8 cellular contexts compared by ENCODE assay signal in genomic region chr7:139232377-139232717, GRCh38. TPM values are rescaled to one million over a fixed set of nuclear protein-coding genes. Genes with fewer than 3 reads are reported as not detected.
DNase-seq lines count a peak whose midpoint lies in the region; ATAC-seq, FAIRE-seq and TF ChIP-seq lines count a peak whose summit lies in the region.

No MANE protein-coding gene starts in this region.

- TF ChIP-seq CTCF in PC-3 (conservative IDR thresholded peaks at IDR 0.05; ENCODE audit: low read depth, low read length) (no peak), endothelial cell of umbilical vein (IDR thresholded peaks at IDR 0.05; ENCODE audit: extremely low read depth in 1 of 2, insufficient read depth in 1 of 2, low read depth in 1 of 2, low read length in 2 of 2) (no peak), osteoblast (IDR thresholded peaks at IDR 0.05; ENCODE audit: extremely low read depth, low read depth, low read length) (no peak)

- POLR2A ChIA-PET in PC-3 (lab: Charles Lee; ENCODE audit: unreplicated experiment), result interaction anchor here (0.6 kb wide), 1 partner anchor 104 kb away, joined by 6 read pairs; no protein-coding TSS in a partner anchor
- POLR2A ChIA-PET in endothelial cell of umbilical vein (lab: Charles Lee), result no interaction called here

- DNase-seq in PC-3 (no peak), endothelial cell of umbilical vein (ENCODE audit: low read depth, low spot score) (no peak), osteoblast (ENCODE audit: insufficient read length, low spot score, missing footprints) (no peak), cerebellar cortex (ENCODE audit: low spot score) (no peak), H4 (ENCODE audit: low spot score) (no peak), NCI-H748 (lab: John Stamatoyannopoulos, UW; ENCODE audit: unreplicated experiment) (no peak), hippocampal formation (lab: John Stamatoyannopoulos, UW) (no peak)

- no peaks in the 10 kb centered on the region for H3F3A ChIP-seq in PC-3 (ENCODE audit: low read length, unreplicated experiment)

- FAIRE-seq in endothelial cell of umbilical vein (lab: Jason Lieb, UNC), result no peak

- H3K27me3 ChIP-seq in PC-3 (ENCODE audit: low read length) (no peaks in the 10 kb centered on the region), endothelial cell of umbilical vein (ENCODE audit: control insufficient read depth in 2 of 2, insufficient read depth in 2 of 2, low read length in 2 of 2) (no peaks in the 10 kb centered on the region), osteoblast (ENCODE audit: insufficient read depth, low read length) (no peaks in the 10 kb centered on the region)

- no peak for TF ChIP-seq POLR2A in endothelial cell of umbilical vein (IDR thresholded peaks at IDR 0.05; ENCODE audit: low read depth, low read length)

- H3K9me2 ChIP-seq in PC-3 (replicated peaks; ENCODE audit: low read length), result no peaks in the 10 kb centered on the region

- dilution Hi-C loops in endothelial cell of umbilical vein (cut with MboI; ENCODE audit: extremely low pct_ligation_motif_present, low sequenced_read_pairs), result no loop called here

- H3K4me1 ChIP-seq in PC-3 (ENCODE audit: insufficient read depth, low read length) (peaks cover 27% of the 10 kb centered on the region), endothelial cell of umbilical vein (ENCODE audit: control insufficient read depth, extremely low read depth, insufficient read depth, low read length) (peaks cover 16% of the 10 kb centered on the region), osteoblast (ENCODE audit: insufficient read depth, low read length) (peaks cover 5% of the 10 kb centered on the region)

- intact Hi-C loops in PC-3 (cut with micrococcal nuclease), result loop anchor here (10.0 kb wide), 1 partner anchor 122 kb away; the partner anchor contains the start of gene LUC7L2
- intact Hi-C loops in endothelial cell of umbilical vein (cut with micrococcal nuclease), result loop anchor here (1.0 to 5.0 kb wide), 2 partner anchors 251 to 345 kb away; partner anchors contain the start of gene KIAA1549

- H3K9me3 ChIP-seq in PC-3 (ENCODE audit: low read length) (no peaks in the 10 kb centered on the region), endothelial cell of umbilical vein (replicated peaks; ENCODE audit: control insufficient read depth, insufficient read depth, low read length) (no peaks in the 10 kb centered on the region), osteoblast (ENCODE audit: low read depth, low read length) (no peaks in the 10 kb centered on the region)

- H3K36me3 ChIP-seq in PC-3 (ENCODE audit: low read depth, low read length), result no peaks in the 10 kb centered on the region
- H3K36me3 ChIP-seq in endothelial cell of umbilical vein (ENCODE audit: control insufficient read depth in 2 of 2, extremely low read depth in 1 of 2, insufficient read depth in 2 of 2, low read length in 2 of 2), result peaks cover 0 to 4% of the 10 kb centered on the region in 2 experiments
- H3K36me3 ChIP-seq in osteoblast (ENCODE audit: insufficient read depth, low read length), result peaks cover 5% of the 10 kb centered on the region

- H3K4me3 ChIP-seq in PC-3 (ENCODE audit: low read length), result peak overlapping the region; percentile 100
- H3K4me3 ChIP-seq in endothelial cell of umbilical vein (replicated peaks in 1 of 3; ENCODE audit: insufficient read depth in 1 of 3, low read depth in 1 of 3, low read length in 3 of 3), result peak overlapping the region; percentile 35 to 72 (median 67)
- peak overlapping the region; percentile 97 for H3K4me3 ChIP-seq in osteoblast (ENCODE audit: insufficient read depth, low read length)

- ATAC-seq in GM19351 (IDR thresholded peaks at IDR 0.05; ENCODE audit: unreplicated experiment) (peak; percentile 11), PC-3 (peak; percentile 8)

- H3K4me2 ChIP-seq in PC-3 (ENCODE audit: low read length) (peak overlapping the region; percentile 91), endothelial cell of umbilical vein (ENCODE audit: insufficient read depth, low read length) (peak overlapping the region; percentile 91), osteoblast (ENCODE audit: insufficient read depth, low read length) (peak overlapping the region; percentile 93)

- CTCF ChIA-PET in PC-3 (lab: Charles Lee) (no interaction called here), endothelial cell of umbilical vein (lab: Charles Lee) (interaction anchor here (0.9 to 2.4 kb wide), 3 partner anchors 11 to 346 kb away, joined by 3 to 14 read pairs (median 3); no protein-coding TSS in a partner anchor)

- H3K9me1 ChIP-seq in endothelial cell of umbilical vein (replicated peaks; ENCODE audit: control insufficient read depth, extremely low read depth, insufficient read depth, low read length), result no peaks in the 10 kb centered on the region

- BruUV-seq in PC-3 (replicated peaks; lab: Mats Ljungman, UMichigan) (no TSS peak), endothelial cell of umbilical vein (replicated peaks; lab: Mats Ljungman, UMichigan) (no TSS peak)

- H3K9ac ChIP-seq in PC-3 (ENCODE audit: low read length) (peak overlapping the region; percentile 45), endothelial cell of umbilical vein (replicated peaks; ENCODE audit: extremely low read depth, insufficient read depth, low read length) (peak overlapping the region; percentile 32)

- peaks cover 40% of the 10 kb centered on the region for H3K79me2 ChIP-seq in PC-3 (ENCODE audit: low read length)
- H3K79me2 ChIP-seq in endothelial cell of umbilical vein (ENCODE audit: control insufficient read depth, insufficient read depth, low read length), result peaks cover 22% of the 10 kb centered on the region
- H3K79me2 ChIP-seq in osteoblast (ENCODE audit: insufficient read depth, low read length), result peaks cover 48% of the 10 kb centered on the region

- H2AFZ ChIP-seq in PC-3 (ENCODE audit: low read length) (peak overlapping the region; percentile 40), endothelial cell of umbilical vein (ENCODE audit: low read depth, low read length) (peak overlapping the region; percentile 99), osteoblast (ENCODE audit: low read length) (peak overlapping the region; percentile 66)

- H3K27ac ChIP-seq in PC-3 (ENCODE audit: low read length) (peak overlapping the region; percentile 37), endothelial cell of umbilical vein (ENCODE audit: insufficient read depth, low read depth, low read length) (no peak overlapping the region), osteoblast (ENCODE audit: low read depth, low read length) (peak overlapping the region; percentile 45)

- H4K20me1 ChIP-seq in PC-3 (ENCODE audit: low read length) (peaks cover 19% of the 10 kb centered on the region; the same call in 1 of the 2 replicates), endothelial cell of umbilical vein (replicated peaks; ENCODE audit: control insufficient read depth, extremely low read depth, insufficient read depth, low read length) (no peaks in the 10 kb centered on the region), osteoblast (ENCODE audit: insufficient read depth, low read length) (peaks cover 9% of the 10 kb centered on the region)

TF ChIP-seq in endothelial cell of umbilical vein, 7 proteins besides CTCF, POLR2A, EP300 and RAD21:
- TF ChIP-seq GATA2 (IDR thresholded peaks at IDR 0.05; ENCODE audit: insufficient read depth, insufficient read length, low read depth, low read length), result no peak
- TF ChIP-seq POLR2AphosphoS5 (IDR thresholded peaks at IDR 0.05; ENCODE audit: insufficient read depth, low read depth, low read length), result no peak
- TF ChIP-seq, protein P1, sequence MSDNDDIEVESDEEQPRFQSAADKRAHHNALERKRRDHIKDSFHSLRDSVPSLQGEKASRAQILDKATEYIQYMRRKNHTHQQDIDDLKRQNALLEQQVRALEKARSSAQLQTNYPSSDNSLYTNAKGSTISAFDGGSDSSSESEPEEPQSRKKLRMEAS (IDR thresholded peaks at IDR 0.05; ENCODE audit: insufficient read depth, insufficient read length), result no peak
- TF ChIP-seq EZH2 (IDR thresholded peaks at IDR 0.05; ENCODE audit: borderline replicate concordance, low read depth, low read length, severe bottlenecking), result no peak
- no peak for TF ChIP-seq JUN (IDR thresholded peaks at IDR 0.05; ENCODE audit: borderline replicate concordance, insufficient read depth, insufficient read length, low read depth)
- no peak for TF ChIP-seq FOS (IDR thresholded peaks at IDR 0.05; ENCODE audit: borderline replicate concordance, insufficient read depth, low read length)
- TF ChIP-seq MYC (IDR thresholded peaks at IDR 0.05; ENCODE audit: low read depth, low read length), result no peak
TF ChIP-seq in endothelial cell of umbilical vein: peak in this region for 0.

RNA-seq across cellular contexts. Expression of gene UBN2, which starts 1.3 kb away (rescaled TPM):
- total RNA-seq in PC-3 (2014; rRNA removed) (2.2 and 3.7 TPM in 2 replicates), endothelial cell of umbilical vein (11.8 and 14.2 TPM in 2 replicates), osteoblast (9.8 and 10.0 TPM in 2 replicates)
- polyA plus RNA-seq in endothelial cell of umbilical vein, result 1.8 and 2.2 TPM in 2 replicates
- 1.5 and 1.7 TPM in 2 replicates for polyA plus RNA-seq in endothelial cell of umbilical vein (2011; cell fraction: cytosol; rRNA removed)
- 10.2 and 11.7 TPM in 2 replicates for polyA plus RNA-seq in endothelial cell of umbilical vein (2011; cell fraction: nucleus; rRNA removed)
- polyA plus RNA-seq in endothelial cell of umbilical vein (2012), result 2.8 and 3.6 TPM in 2 replicates
- 9.4 and 10.6 TPM in 2 replicates for polyA minus RNA-seq in endothelial cell of umbilical vein
- 5.5 TPM for polyA minus RNA-seq in endothelial cell of umbilical vein (2011; cell fraction: cytosol; rRNA and poly(A)+ RNA removed)
- polyA minus RNA-seq in endothelial cell of umbilical vein (2011; cell fraction: nucleus; rRNA and poly(A)+ RNA removed), result 13.8 and 18.5 TPM in 2 replicates
- total RNA-seq in H4 (2014; rRNA removed; shearing (Covaris generic)), result 2.3 and 3.3 TPM in 2 replicates

Comparison
In these comparisons a context has a peak if more than half of its experiments do, and no peak if none do; other contexts are left out.
1. H2AFZ ChIP-seq: peak in every context shown above with its lines; median percentile 99 in endothelial cell of umbilical vein; 66 in osteoblast; 40 in PC-3.